ENCODE assay signal across 3 cellular contexts in the genomic region with DNA sequence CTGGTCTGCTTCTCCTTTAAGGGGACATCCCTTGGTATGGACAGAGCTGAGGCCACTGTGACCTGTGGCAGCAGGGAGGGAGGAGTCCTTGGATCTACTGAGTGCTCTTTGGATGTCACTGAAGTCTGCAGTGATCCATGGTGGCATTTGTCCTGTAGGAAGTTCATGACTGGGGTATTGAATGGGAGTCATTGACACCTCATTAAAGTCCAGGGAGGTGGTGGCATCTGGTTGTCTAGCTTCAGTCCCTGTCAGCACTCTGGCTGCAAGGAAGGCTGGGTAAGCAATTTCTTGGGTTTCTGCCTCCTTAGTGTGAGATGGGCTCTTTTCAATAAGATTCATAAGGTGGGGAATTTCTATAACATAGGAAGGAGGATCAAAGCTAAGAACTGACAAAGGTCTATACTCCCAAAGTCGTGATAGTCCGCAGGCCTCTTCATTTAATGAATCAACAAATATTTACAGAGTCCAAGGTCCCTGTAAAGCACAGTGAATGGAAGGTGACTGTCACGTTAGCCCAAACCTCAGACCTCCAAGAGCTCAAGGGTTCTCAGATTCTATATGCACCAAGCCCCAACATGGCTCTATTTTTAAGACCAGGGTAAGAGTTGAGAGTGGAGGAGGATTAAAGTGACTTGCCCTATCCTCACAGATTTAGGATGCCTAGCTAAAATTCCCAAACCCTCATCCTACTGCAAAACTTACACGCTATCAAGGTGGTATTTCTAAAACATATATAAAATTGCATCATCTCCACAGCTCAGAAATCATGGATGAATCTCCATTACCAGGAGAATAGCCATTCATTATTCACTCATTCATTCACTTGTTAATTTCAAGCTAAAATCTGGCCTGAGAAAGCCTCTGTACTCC.
TF ChIP-seq lines count a peak whose summit lies in the region.

No MANE protein-coding gene starts in this region.

TF ChIP-seq in GM23338, 12 proteins besides CTCF, POLR2A, EP300 and RAD21 (continues in another document):
- no peak for TF ChIP-seq NANOG (IDR thresholded peaks at IDR 0.05; ENCODE audit: borderline replicate concordance)
- TF ChIP-seq, protein P1, sequence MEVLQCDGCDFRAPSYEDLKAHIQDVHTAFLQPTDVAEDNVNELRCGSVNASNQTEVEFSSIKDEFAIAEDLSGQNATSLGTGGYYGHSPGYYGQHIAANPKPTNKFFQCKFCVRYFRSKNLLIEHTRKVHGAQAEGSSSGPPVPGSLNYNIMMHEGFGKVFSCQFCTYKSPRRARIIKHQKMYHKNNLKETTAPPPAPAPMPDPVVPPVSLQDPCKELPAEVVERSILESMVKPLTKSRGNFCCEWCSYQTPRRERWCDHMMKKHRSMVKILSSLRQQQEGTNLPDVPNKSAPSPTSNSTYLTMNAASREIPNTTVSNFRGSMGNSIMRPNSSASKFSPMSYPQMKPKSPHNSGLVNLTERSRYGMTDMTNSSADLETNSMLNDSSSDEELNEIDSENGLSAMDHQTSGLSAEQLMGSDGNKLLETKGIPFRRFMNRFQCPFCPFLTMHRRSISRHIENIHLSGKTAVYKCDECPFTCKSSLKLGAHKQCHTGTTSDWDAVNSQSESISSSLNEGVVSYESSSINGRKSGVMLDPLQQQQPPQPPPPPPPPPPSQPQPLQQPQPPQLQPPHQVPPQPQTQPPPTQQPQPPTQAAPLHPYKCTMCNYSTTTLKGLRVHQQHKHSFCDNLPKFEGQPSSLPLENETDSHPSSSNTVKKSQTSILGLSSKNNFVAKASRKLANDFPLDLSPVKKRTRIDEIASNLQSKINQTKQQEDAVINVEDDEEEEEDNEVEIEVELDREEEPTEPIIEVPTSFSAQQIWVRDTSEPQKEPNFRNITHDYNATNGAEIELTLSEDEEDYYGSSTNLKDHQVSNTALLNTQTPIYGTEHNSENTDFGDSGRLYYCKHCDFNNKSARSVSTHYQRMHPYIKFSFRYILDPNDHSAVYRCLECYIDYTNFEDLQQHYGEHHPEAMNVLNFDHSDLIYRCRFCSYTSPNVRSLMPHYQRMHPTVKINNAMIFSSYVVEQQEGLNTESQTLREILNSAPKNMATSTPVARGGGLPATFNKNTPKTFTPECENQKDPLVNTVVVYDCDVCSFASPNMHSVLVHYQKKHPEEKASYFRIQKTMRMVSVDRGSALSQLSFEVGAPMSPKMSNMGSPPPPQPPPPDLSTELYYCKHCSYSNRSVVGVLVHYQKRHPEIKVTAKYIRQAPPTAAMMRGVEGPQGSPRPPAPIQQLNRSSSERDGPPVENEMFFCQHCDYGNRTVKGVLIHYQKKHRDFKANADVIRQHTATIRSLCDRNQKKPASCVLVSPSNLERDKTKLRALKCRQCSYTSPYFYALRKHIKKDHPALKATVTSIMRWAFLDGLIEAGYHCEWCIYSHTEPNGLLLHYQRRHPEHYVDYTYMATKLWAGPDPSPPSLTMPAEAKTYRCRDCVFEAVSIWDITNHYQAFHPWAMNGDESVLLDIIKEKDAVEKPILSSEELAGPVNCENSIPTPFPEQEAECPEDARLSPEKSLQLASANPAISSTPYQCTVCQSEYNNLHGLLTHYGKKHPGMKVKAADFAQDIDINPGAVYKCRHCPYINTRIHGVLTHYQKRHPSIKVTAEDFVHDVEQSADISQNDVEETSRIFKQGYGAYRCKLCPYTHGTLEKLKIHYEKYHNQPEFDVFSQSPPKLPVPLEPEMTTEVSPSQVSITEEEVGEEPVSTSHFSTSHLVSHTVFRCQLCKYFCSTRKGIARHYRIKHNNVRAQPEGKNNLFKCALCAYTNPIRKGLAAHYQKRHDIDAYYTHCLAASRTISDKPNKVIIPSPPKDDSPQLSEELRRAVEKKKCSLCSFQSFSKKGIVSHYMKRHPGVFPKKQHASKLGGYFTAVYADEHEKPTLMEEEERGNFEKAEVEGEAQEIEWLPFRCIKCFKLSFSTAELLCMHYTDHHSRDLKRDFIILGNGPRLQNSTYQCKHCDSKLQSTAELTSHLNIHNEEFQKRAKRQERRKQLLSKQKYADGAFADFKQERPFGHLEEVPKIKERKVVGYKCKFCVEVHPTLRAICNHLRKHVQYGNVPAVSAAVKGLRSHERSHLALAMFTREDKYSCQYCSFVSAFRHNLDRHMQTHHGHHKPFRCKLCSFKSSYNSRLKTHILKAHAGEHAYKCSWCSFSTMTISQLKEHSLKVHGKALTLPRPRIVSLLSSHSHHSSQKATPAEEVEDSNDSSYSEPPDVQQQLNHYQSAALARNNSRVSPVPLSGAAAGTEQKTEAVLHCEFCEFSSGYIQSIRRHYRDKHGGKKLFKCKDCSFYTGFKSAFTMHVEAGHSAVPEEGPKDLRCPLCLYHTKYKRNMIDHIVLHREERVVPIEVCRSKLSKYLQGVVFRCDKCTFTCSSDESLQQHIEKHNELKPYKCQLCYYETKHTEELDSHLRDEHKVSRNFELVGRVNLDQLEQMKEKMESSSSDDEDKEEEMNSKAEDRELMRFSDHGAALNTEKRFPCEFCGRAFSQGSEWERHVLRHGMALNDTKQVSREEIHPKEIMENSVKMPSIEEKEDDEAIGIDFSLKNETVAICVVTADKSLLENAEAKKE (CRISPR knock-in tag; IDR thresholded peaks at IDR 0.05), result no peak
- no peak for TF ChIP-seq JUNB (IDR thresholded peaks at IDR 0.05; ENCODE audit: unreplicated experiment)
- no peak for TF ChIP-seq ZNF331 (CRISPR knock-in tag; IDR thresholded peaks at IDR 0.05; ENCODE audit: low read depth)
- TF ChIP-seq POLR2AphosphoS5 (IDR thresholded peaks at IDR 0.05; ENCODE audit: low read depth), result no peak
- no peak for TF ChIP-seq ZNF114 (CRISPR knock-in tag; IDR thresholded peaks at IDR 0.05)

TF ChIP-seq in WTC11, 78 proteins besides CTCF, POLR2A, EP300 and RAD21:
- TF ChIP-seq GABPB1 (CRISPR knock-in tag; IDR thresholded peaks at IDR 0.05), result peak; percentile 92
- TF ChIP-seq, protein P2, sequence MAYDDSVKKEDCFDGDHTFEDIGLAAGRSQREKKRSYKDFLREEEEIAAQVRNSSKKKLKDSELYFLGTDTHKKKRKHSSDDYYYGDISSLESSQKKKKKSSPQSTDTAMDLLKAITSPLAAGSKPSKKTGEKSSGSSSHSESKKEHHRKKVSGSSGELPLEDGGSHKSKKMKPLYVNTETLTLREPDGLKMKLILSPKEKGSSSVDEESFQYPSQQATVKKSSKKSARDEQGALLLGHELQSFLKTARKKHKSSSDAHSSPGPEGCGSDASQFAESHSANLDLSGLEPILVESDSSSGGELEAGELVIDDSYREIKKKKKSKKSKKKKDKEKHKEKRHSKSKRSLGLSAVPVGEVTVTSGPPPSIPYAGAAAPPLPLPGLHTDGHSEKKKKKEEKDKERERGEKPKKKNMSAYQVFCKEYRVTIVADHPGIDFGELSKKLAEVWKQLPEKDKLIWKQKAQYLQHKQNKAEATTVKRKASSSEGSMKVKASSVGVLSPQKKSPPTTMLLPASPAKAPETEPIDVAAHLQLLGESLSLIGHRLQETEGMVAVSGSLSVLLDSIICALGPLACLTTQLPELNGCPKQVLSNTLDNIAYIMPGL (CRISPR knock-in tag; IDR thresholded peaks at IDR 0.05), result no peak
- TF ChIP-seq, protein P3, sequence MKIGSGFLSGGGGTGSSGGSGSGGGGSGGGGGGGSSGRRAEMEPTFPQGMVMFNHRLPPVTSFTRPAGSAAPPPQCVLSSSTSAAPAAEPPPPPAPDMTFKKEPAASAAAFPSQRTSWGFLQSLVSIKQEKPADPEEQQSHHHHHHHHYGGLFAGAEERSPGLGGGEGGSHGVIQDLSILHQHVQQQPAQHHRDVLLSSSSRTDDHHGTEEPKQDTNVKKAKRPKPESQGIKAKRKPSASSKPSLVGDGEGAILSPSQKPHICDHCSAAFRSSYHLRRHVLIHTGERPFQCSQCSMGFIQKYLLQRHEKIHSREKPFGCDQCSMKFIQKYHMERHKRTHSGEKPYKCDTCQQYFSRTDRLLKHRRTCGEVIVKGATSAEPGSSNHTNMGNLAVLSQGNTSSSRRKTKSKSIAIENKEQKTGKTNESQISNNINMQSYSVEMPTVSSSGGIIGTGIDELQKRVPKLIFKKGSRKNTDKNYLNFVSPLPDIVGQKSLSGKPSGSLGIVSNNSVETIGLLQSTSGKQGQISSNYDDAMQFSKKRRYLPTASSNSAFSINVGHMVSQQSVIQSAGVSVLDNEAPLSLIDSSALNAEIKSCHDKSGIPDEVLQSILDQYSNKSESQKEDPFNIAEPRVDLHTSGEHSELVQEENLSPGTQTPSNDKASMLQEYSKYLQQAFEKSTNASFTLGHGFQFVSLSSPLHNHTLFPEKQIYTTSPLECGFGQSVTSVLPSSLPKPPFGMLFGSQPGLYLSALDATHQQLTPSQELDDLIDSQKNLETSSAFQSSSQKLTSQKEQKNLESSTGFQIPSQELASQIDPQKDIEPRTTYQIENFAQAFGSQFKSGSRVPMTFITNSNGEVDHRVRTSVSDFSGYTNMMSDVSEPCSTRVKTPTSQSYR (CRISPR knock-in tag; IDR thresholded peaks at IDR 0.05), result no peak
TF ChIP-seq in WTC11: peak in this region for 1.

TF ChIP-seq in HepG2, 621 proteins besides CTCF, POLR2A, EP300 and RAD21 (continues in another document):
- TF ChIP-seq, protein P4, sequence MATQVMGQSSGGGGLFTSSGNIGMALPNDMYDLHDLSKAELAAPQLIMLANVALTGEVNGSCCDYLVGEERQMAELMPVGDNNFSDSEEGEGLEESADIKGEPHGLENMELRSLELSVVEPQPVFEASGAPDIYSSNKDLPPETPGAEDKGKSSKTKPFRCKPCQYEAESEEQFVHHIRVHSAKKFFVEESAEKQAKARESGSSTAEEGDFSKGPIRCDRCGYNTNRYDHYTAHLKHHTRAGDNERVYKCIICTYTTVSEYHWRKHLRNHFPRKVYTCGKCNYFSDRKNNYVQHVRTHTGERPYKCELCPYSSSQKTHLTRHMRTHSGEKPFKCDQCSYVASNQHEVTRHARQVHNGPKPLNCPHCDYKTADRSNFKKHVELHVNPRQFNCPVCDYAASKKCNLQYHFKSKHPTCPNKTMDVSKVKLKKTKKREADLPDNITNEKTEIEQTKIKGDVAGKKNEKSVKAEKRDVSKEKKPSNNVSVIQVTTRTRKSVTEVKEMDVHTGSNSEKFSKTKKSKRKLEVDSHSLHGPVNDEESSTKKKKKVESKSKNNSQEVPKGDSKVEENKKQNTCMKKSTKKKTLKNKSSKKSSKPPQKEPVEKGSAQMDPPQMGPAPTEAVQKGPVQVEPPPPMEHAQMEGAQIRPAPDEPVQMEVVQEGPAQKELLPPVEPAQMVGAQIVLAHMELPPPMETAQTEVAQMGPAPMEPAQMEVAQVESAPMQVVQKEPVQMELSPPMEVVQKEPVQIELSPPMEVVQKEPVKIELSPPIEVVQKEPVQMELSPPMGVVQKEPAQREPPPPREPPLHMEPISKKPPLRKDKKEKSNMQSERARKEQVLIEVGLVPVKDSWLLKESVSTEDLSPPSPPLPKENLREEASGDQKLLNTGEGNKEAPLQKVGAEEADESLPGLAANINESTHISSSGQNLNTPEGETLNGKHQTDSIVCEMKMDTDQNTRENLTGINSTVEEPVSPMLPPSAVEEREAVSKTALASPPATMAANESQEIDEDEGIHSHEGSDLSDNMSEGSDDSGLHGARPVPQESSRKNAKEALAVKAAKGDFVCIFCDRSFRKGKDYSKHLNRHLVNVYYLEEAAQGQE (IDR thresholded peaks at IDR 0.05; ENCODE audit: borderline replicate concordance in 1 of 2, low read depth in 1 of 2, low read length in 2 of 2), result peak in 1 of 2 experiments; percentile 37; a peak in 1 of 4 replicates
- TF ChIP-seq, protein P5, sequence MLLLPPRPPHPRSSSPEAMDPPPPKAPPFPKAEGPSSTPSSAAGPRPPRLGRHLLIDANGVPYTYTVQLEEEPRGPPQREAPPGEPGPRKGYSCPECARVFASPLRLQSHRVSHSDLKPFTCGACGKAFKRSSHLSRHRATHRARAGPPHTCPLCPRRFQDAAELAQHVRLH (CRISPR knock-in tag; IDR thresholded peaks at IDR 0.05; ENCODE audit: borderline replicate concordance, low read depth), result no peak
- TF ChIP-seq, protein P6, sequence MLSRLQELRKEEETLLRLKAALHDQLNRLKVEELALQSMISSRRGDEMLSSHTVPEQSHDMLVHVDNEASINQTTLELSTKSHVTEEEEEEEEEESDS (CRISPR knock-in tag; IDR thresholded peaks at IDR 0.05; ENCODE audit: borderline replicate concordance), result no peak
- TF ChIP-seq KAT7 (CRISPR knock-in tag; IDR thresholded peaks at IDR 0.05; ENCODE audit: borderline replicate concordance) (0 out of 2 replicates have a peak, but pooled peaks have one; percentile 9), STAG1 (CRISPR knock-in tag; IDR thresholded peaks at IDR 0.05) (no peak), ERF (CRISPR knock-in tag; IDR thresholded peaks at IDR 0.05) (peak; percentile 64; the same call in 1 of the 2 replicates), NCOA2 (CRISPR knock-in tag; IDR thresholded peaks at IDR 0.05) (peak; percentile 88), SPEN (CRISPR knock-in tag; IDR thresholded peaks at IDR 0.05; ENCODE audit: low read depth) (peak; percentile 57; the same call in 1 of the 2 replicates), ZFP36 (IDR thresholded peaks at IDR 0.05; ENCODE audit: borderline replicate concordance, low read depth, low read length, partially characterized antibody) (no peak), RBM22 (optimal IDR thresholded peaks at IDR 0.05; ENCODE audit: low read length) (peak; percentile 63), SMARCC2 (IDR thresholded peaks at IDR 0.05) (no peak), ZFY (CRISPR knock-in tag; IDR thresholded peaks at IDR 0.05) (no peak; the same call in 1 of the 2 replicates), MEF2D (CRISPR knock-in tag; IDR thresholded peaks at IDR 0.05) (0 out of 2 replicates have a peak, but pooled peaks have one; percentile 20), ISL2 (CRISPR knock-in tag; IDR thresholded peaks at IDR 0.05) (peak; percentile 94), NFATC3 (CRISPR knock-in tag; IDR thresholded peaks at IDR 0.05) (no peak), CEBPB (IDR thresholded peaks at IDR 0.05; ENCODE audit: borderline replicate concordance, low read depth, low read length) (peak; percentile 76; the same call in 1 of the 2 replicates), ZNF33A (CRISPR knock-in tag; IDR thresholded peaks at IDR 0.05; ENCODE audit: borderline replicate concordance) (peak; percentile 88; the same call in 1 of the 2 replicates), MED8 (CRISPR knock-in tag; IDR thresholded peaks at IDR 0.05; ENCODE audit: insufficient replicate concordance) (no peak), HHEX (CRISPR knock-in tag; IDR thresholded peaks at IDR 0.05) (peak; percentile 38; the same call in 1 of the 2 replicates), HNF4G (IDR thresholded peaks at IDR 0.05; ENCODE audit: borderline replicate concordance, low read depth, low read length) (peak; percentile 89), HNF4G (CRISPR knock-in tag; IDR thresholded peaks at IDR 0.05; ENCODE audit: borderline replicate concordance, low read depth) (peak; percentile 78), ETV6 (CRISPR knock-in tag; conservative IDR thresholded peaks at IDR 0.05) (no peak), PAF1 (CRISPR knock-in tag; IDR thresholded peaks at IDR 0.05) (no peak), ZNF232 (CRISPR knock-in tag; IDR thresholded peaks at IDR 0.05; ENCODE audit: borderline replicate concordance) (no peak), SP5 (CRISPR knock-in tag; IDR thresholded peaks at IDR 0.05; ENCODE audit: borderline replicate concordance, low read depth) (peak; percentile 38; the same call in 1 of the 2 replicates)
- TF ChIP-seq, protein P7, sequence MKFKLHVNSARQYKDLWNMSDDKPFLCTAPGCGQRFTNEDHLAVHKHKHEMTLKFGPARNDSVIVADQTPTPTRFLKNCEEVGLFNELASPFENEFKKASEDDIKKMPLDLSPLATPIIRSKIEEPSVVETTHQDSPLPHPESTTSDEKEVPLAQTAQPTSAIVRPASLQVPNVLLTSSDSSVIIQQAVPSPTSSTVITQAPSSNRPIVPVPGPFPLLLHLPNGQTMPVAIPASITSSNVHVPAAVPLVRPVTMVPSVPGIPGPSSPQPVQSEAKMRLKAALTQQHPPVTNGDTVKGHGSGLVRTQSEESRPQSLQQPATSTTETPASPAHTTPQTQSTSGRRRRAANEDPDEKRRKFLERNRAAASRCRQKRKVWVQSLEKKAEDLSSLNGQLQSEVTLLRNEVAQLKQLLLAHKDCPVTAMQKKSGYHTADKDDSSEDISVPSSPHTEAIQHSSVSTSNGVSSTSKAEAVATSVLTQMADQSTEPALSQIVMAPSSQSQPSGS (CRISPR knock-in tag; IDR thresholded peaks at IDR 0.05), result peak; percentile 67; the same call in 1 of the 2 replicates
